In the genomic region with DNA sequence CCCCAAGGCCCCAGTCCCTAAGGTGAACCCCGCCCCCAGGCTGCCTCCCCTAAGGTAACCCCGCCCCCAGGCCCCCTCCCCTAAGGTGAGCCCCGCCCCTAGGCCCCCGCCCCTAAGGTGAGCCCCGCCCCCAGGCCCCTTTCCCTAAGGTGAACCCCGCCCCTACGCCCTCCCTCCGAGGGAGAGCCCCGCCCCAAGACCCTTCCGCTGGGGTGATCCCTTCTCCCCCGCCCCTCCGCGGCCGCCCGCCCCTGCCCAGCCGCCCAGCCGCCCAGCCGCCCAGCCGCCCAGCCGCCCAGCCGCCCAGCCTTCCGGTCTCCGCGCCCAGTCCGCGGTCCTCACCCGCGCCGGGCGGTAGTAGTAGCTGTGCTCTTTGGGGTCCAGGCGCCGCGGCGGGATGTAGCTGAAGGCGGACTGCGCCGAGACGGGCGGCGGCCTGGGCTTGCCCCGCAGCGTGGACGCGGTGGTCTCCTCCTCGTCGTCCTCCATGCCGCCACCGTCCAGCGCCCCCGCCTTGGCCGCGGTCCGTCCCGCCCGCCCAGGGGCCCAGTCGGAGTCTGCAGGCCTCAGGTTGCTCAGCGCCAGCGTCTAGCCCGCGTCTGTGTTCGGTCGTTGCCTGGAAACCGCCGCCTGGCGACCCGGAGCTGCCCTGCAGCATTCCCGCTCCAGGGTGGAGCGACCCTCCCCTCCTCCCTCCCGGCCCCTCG, we compare ENCODE assay signal across 8 cellular contexts. TPM values are rescaled to one million over a fixed set of nuclear protein-coding genes. Genes with fewer than 3 reads are reported as not detected.
DNase-seq lines count a peak whose midpoint lies in the region; ATAC-seq and TF ChIP-seq lines count a peak whose summit lies in the region.

A gene with protein sequence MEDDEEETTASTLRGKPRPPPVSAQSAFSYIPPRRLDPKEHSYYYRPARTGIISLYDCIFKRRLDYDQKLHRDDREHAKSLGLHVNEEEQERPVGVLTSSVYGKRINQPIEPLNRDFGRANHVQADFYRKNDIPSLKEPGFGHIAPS (minus strand): TSS at position 601 of the 707 bp plus-strand sequence. CDS start 112 bp downstream, at position 489.

- H3K27me3 ChIP-seq in mucosa of stomach (ENCODE audit: control insufficient read depth, insufficient read depth, low read length) (peaks cover 22% of the 10 kb centered on the region), aorta (ENCODE audit: control insufficient read depth in 1 of 2, insufficient read depth in 2 of 2, low read length in 1 of 2) (no peaks in the 10 kb centered on the region)

- peak within 1 kb of the TSS; percentile 59 for H3K4me3 ChIP-seq in epithelial cell of proximal tubule (ENCODE audit: low read depth, low read length)
- no peak within 1 kb of the TSS for H3K4me3 ChIP-seq in mucosa of stomach (ENCODE audit: low read length)
- peak within 1 kb of the TSS; percentile 0 to 65 for H3K4me3 ChIP-seq in aorta (ENCODE audit: low read length in 2 of 2)

- DNase-seq in stimulated activated CD8-positive, alpha-beta memory T cell treated with anti-CD3 and anti-CD28 coated beads, Interleukin-12 subunit alpha, Interleukin-12 subunit beta, amount 100 ng/mL, for 4 hours (ENCODE audit: low read depth), result peak; percentile 4
- no peak for DNase-seq in stimulated activated CD8-positive, alpha-beta memory T cell treated with anti-CD3 and anti-CD28 coated beads, Interleukin-4, amount 100 ng/mL, for 48 hours
- DNase-seq in T-helper 22 cell (ENCODE audit: low read depth) (peak; percentile 26), epithelial cell of proximal tubule (ENCODE audit: low read depth) (no peak), aorta (peak; percentile 70 to 81)

- WGBS in aorta, 2 donors, result 0 to 2% methylated on average over 31 to 70 of the region's 70 CpGs

- peak; percentile 52 for TF ChIP-seq CTCF in epithelial cell of proximal tubule (conservative IDR thresholded peaks at IDR 0.05; ENCODE audit: low read depth, low read length)

- ATAC-seq in aorta (ENCODE audit: low FRiP score), result peak; percentile 68
- no peak for ATAC-seq in HG02610 (IDR thresholded peaks at IDR 0.05; ENCODE audit: unreplicated experiment)
- no peak for ATAC-seq in GM21360 (IDR thresholded peaks at IDR 0.05; ENCODE audit: unreplicated experiment)

- peak within 1 kb of the TSS; percentile 34 for H3K9ac ChIP-seq in mucosa of stomach (ENCODE audit: low read length)

- H3K4me1 ChIP-seq in mucosa of stomach (ENCODE audit: control insufficient read depth, insufficient read depth, low read length) (peaks cover 19% of the 10 kb centered on the region), aorta (ENCODE audit: control insufficient read depth in 1 of 2, insufficient read depth in 2 of 2, low read length in 2 of 2) (peaks cover 0 to 3% of the 10 kb centered on the region in 2 donors)

- H3K36me3 ChIP-seq in mucosa of stomach (ENCODE audit: control insufficient read depth, insufficient read depth, low read length) (no peaks in the 10 kb centered on the region), aorta (ENCODE audit: control insufficient read depth in 1 of 2, insufficient read depth in 2 of 2, low read length in 1 of 2) (no peaks in the 10 kb centered on the region)

- no peaks in the 10 kb centered on the region for H3K9me3 ChIP-seq in mucosa of stomach (ENCODE audit: control insufficient read depth, low read length)
- H3K9me3 ChIP-seq in aorta (ENCODE audit: control insufficient read depth, low read length), result no peaks in the 10 kb centered on the region

- intact Hi-C loops in aorta (cut with DNase I), result no loop called here

- H3K27ac ChIP-seq in aorta (ENCODE audit: low read depth in 1 of 2, low read length in 2 of 2), result no peak within 1 kb of the TSS

RNA-seq across cellular contexts. Expression of the gene that starts here (rescaled TPM):
- 1.2 TPM in 1 of 2 replicates, not detected in the other for total RNA-seq in epithelial cell of proximal tubule
- total RNA-seq in aorta, result under 1 TPM in 1 of 2 donors, not detected in 1; 0.39 TPM
- polyA plus RNA-seq in aorta, result under 1 TPM; 0.18 to 0.50 TPM

Comparison
In these comparisons a context has a peak if more than half of its experiments do, and no peak if none do; other contexts are left out.
1. DNase-seq: peak in stimulated activated CD8-positive, alpha-beta memory T cell treated with anti-CD3 and anti-CD28 coated beads, Interleukin-12 subunit alpha, Interleukin-12 subunit beta, amount 100 ng/mL, for 4 hours (single experiment) and T-helper 22 cell (single experiment); none in stimulated activated CD8-positive, alpha-beta memory T cell treated with anti-CD3 and anti-CD28 coated beads, Interleukin-4, amount 100 ng/mL, for 48 hours (single experiment) and epithelial cell of proximal tubule (single experiment).
2. Peak in DNase-seq, ATAC-seq and H3K4me3 ChIP-seq in aorta; RNA of the gene not detected or under 1 TPM.